Comparison of ENCODE assay signal across 9 cellular contexts in the genomic region with DNA sequence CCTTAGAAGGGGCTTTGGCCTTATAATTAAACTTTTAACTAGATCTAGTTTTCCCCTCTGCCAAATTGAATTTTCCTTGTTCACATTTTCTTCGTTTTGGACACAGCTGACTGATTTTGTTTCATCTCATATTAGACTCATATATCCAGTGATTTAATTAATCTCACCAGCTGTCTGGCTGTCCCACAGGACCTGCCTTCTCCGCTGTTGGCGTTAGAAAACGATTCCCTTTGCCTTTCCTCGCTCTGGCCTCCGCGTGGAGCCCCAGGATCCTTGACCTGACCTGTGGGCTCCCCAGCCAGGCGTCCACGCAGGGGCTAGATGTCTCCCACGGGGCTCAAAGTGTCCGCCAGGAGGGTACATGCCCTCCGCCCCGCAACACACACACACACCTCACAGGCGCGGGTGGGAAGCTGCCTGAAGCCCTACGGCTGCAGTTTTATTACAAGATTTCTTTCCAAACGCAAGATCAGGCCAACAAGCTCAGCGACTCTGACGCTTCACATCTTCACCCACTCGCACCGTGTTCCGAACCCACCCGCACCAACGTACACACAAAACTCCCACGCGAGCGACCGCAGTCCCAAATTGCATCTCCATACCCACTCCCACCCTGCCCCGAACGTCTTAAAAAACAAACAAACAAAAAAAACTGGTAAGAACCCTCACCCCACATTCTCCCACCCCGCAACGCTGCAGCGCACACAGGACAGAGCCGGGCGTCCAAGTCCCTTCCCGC. TPM values are rescaled to one million over a fixed set of nuclear protein-coding genes. Genes with fewer than 3 reads are reported as not detected.
DNase-seq lines count a peak whose midpoint lies in the region; ATAC-seq, FAIRE-seq and TF ChIP-seq lines count a peak whose summit lies in the region.
"Had no signal": no experiment of that assay in that cellular context is flagged by ENCODE, and none has a peak within 500 bp of the region (broad histone marks: within the 10 kb centered on the region; RNA-seq: fewer than 3 reads in every experiment).

No MANE protein-coding gene starts in this region.

- BruUV-seq in Caco-2 (replicated peaks; lab: Mats Ljungman, UMichigan), result no TSS peak

- H3K9me3 ChIP-seq in Caco-2, result no peaks in the 10 kb centered on the region
- H3K9me3 ChIP-seq in H1 (ENCODE audit: insufficient read depth in 2 of 2, low read depth in 1 of 2, low read length in 1 of 2), result no peaks in the 10 kb centered on the region

- peak overlapping the region; percentile 25 for H3K4ac ChIP-seq in H1 (replicated peaks; ENCODE audit: insufficient read length, low read depth, low read length)

- TF ChIP-seq POLR2A in H1 (IDR thresholded peaks at IDR 0.05; ENCODE audit: control extremely low read depth in 1 of 2, low read depth in 2 of 2, low read length in 2 of 2), result no peak

- peak overlapping the region; percentile 65; the same call in 1 of the 2 replicates for H2AK5ac ChIP-seq in H1 (ENCODE audit: low read depth, low read length)

- TF ChIP-seq EP300 in H1 (IDR thresholded peaks at IDR 0.05; ENCODE audit: borderline replicate concordance in 1 of 2, low read depth in 2 of 2, low read length in 2 of 2), result no peak

- 0 out of 2 replicates have a peak overlapping the region, but pooled peaks have one; percentile 21 for H2BK5ac ChIP-seq in H1 (ENCODE audit: low read depth, low read length)

- H2AFZ ChIP-seq in H1 (ENCODE audit: low read length), result no peak overlapping the region; the same call in 1 of the 2 replicates

- peaks cover 33% of the 10 kb centered on the region for H3K27me3 Mint-ChIP-seq in Caco-2 (ENCODE audit: insufficient read depth, unreplicated experiment)

- H2BK15ac ChIP-seq in H1 (ENCODE audit: low read length), result peak overlapping the region; percentile 97; the same call in 1 of the 2 replicates

- peaks cover 6% of the 10 kb centered on the region for H3K27me3 ChIP-seq in Caco-2 (replicated peaks; ENCODE audit: control insufficient read depth, insufficient read depth, low read length)
- peaks cover 8 to 21% (median 21%) of the 10 kb centered on the region in 4 experiments for H3K27me3 ChIP-seq in H1 (replicated peaks in 1 of 4; ENCODE audit: control insufficient read depth in 3 of 4, extremely low read depth in 1 of 4, insufficient read depth in 3 of 4, low read length in 3 of 4)

- H3K23me2 ChIP-seq in H1 (ENCODE audit: low read depth, low read length), result peaks cover 17% of the 10 kb centered on the region

- no peak overlapping the region for H4K8ac ChIP-seq in H1 (ENCODE audit: extremely low read depth, insufficient read depth, low read length)

- H3K79me2 ChIP-seq in H1 (ENCODE audit: control insufficient read depth in 1 of 2, insufficient read depth in 2 of 2, low read length in 2 of 2), result no peaks in the 10 kb centered on the region

- DNase-seq in Caco-2 (no peak), NCI-H1694 treated with DMSO at 0.1 percent for 48 hours (lab: John Stamatoyannopoulos, UW) (peak; percentile 83), H1 (ENCODE audit: low read depth in 1 of 2, low spot score in 2 of 2) (peak in 1 of 2 experiments; percentile 50), posterior vena cava (ENCODE audit: low spot score) (peak; percentile 62), AG20443 (ENCODE audit: low spot score) (no peak), NOMO-1 treated with dmso at 0.1 percent for 144 hours (lab: John Stamatoyannopoulos, UW; ENCODE audit: unreplicated experiment) (no peak)
- no peak for DNase-seq in activated CD4-positive, alpha-beta T cell treated with anti-CD3 and anti-CD28 coated beads, Interleukin-2, amount 50 U/mL, for 1 hour

- H3K27ac Mint-ChIP-seq in Caco-2 (ENCODE audit: unreplicated experiment), result no peak overlapping the region

- H3K9me3 Mint-ChIP-seq in Caco-2 (ENCODE audit: unreplicated experiment), result no peaks in the 10 kb centered on the region

- H3K4me3 ChIP-seq in Caco-2 (ENCODE audit: low read depth, low read length) (peak overlapping the region; percentile 46), H1 (ENCODE audit: extremely low read depth in 1 of 4, insufficient read depth in 2 of 4, low read depth in 3 of 4, low read length in 4 of 4) (peak overlapping the region; percentile 53 to 70 (median 65))

- no peak overlapping the region for H3K23ac ChIP-seq in H1 (ENCODE audit: insufficient read length)

- CTCF ChIA-PET in Caco-2 (lab: Charles Lee), result interaction anchor here (1.0 kb wide), 1 partner anchor 35 kb away, joined by 3 read pairs; no protein-coding TSS in a partner anchor
- CTCF ChIA-PET in H1 (lab: Charles Lee; ENCODE audit: partially characterized antibody), result interaction anchor here (0.7 to 5.2 kb wide), 19 partner anchors 9 to 406 kb away, joined by 3 to 51 read pairs (median 5); no protein-coding TSS in a partner anchor

- peak overlapping the region; percentile 91 to 99 for H3K4me2 ChIP-seq in H1 (ENCODE audit: insufficient read depth in 1 of 2, low read depth in 2 of 2, low read length in 2 of 2)

- ATAC-seq in HG02885 (IDR thresholded peaks at IDR 0.05; ENCODE audit: poor library complexity, unreplicated experiment), result no peak

- H3K36me3 Mint-ChIP-seq in Caco-2 (ENCODE audit: insufficient read depth, unreplicated experiment), result no peaks in the 10 kb centered on the region

- H3K4me3 Mint-ChIP-seq in Caco-2 (ENCODE audit: unreplicated experiment), result peak overlapping the region; percentile 2

- 0 out of 4 replicates have a peak, but pooled peaks of 1 of the 2 experiments have one; percentile 4 for TF ChIP-seq RAD21 in H1 (IDR thresholded peaks at IDR 0.05 in 1 of 2, conservative IDR thresholded peaks at IDR 0.05 in 1 of 2; ENCODE audit: low read depth in 2 of 2, low read length in 2 of 2)

- peak overlapping the region; percentile 75; the same call in 1 of the 2 replicates for H2BK12ac ChIP-seq in H1 (ENCODE audit: low read depth, low read length)

- no peak overlapping the region for H3K56ac ChIP-seq in H1 (replicated peaks; ENCODE audit: insufficient read length, low read depth, low read length)

- FAIRE-seq in H1 (lab: Jason Lieb, UNC), result no peak

- H2BK20ac ChIP-seq in H1 (ENCODE audit: low read length), result peak overlapping the region; percentile 34; the same call in 1 of the 2 replicates

- H3K4me1 ChIP-seq in Caco-2 (peaks cover 8% of the 10 kb centered on the region; the same call in 1 of the 2 replicates), H1 (replicated peaks in 1 of 4; ENCODE audit: control insufficient read depth in 3 of 4, insufficient read depth in 4 of 4, low read length in 3 of 4) (peaks cover 8 to 18% (median 13%) of the 10 kb centered on the region in 4 experiments)

- H4K91ac ChIP-seq in H1 (replicated peaks; ENCODE audit: insufficient read length, low read length), result peak overlapping the region; percentile 72

- no peaks in the 10 kb centered on the region for H3K79me1 ChIP-seq in H1 (ENCODE audit: low read depth, low read length)

- no peak overlapping the region for H3K14ac ChIP-seq in H1 (ENCODE audit: insufficient read length)

- no peaks in the 10 kb centered on the region for H4K20me1 ChIP-seq in H1 (replicated peaks in 1 of 2; ENCODE audit: control insufficient read depth in 1 of 2, insufficient read depth in 2 of 2, low read length in 2 of 2)

- H3K27ac ChIP-seq in H1 (ENCODE audit: low read depth, low read length), result no peak overlapping the region

- H3K36me3 ChIP-seq in Caco-2 (ENCODE audit: control insufficient read depth, insufficient read depth, low read length) (no peaks in the 10 kb centered on the region), H1 (ENCODE audit: control insufficient read depth in 2 of 4, insufficient read depth in 4 of 4, low read length in 3 of 4) (no peaks in the 10 kb centered on the region)

- H3K18ac ChIP-seq in H1 (ENCODE audit: extremely low read depth, low read length), result peak overlapping the region; percentile 90

- 10% methylated on average over 34 of the region's 36 CpGs; no CpG with 5 or more reads in 1 of the 2 experiments for WGBS in H1 (ENCODE audit: extremely low coverage in 1 of 2, insufficient coverage in 1 of 2, insufficient read length in 1 of 2, insufficient replicate concordance in 2 of 2, low coverage in 1 of 2, low lambda C conversion rate in 2 of 2, missing lambda C conversion rate in 1 of 2), 2 experiments

- POLR2A ChIA-PET in Caco-2 (lab: Charles Lee) (interaction anchor here (0.6 kb wide), 1 partner anchor 9 kb away, joined by 4 read pairs; no protein-coding TSS in a partner anchor), H1 (lab: Charles Lee; ENCODE audit: partially characterized antibody) (interaction anchor here (0.7 to 4.1 kb wide), 7 partner anchors 14 to 142 kb away, joined by 3 to 24 read pairs (median 4); no protein-coding TSS in a partner anchor)

- H4K5ac ChIP-seq in H1 (ENCODE audit: insufficient read length, low read depth, low read length), result no peak overlapping the region

- peak overlapping the region in 2 of 4 experiments; percentile 20 to 35; a peak in 3 of 7 replicates for H3K9ac ChIP-seq in H1 (replicated peaks in 1 of 4; ENCODE audit: extremely low read depth in 1 of 4, low read depth in 3 of 4, low read length in 3 of 4)

- intact Hi-C loops in Caco-2 (cut with micrococcal nuclease; ENCODE audit: unreplicated experiment), result no loop called here
- intact Hi-C loops in posterior vena cava (cut with DNase I), result no loop called here

- H3K4me1 Mint-ChIP-seq in Caco-2 (ENCODE audit: low read depth, unreplicated experiment), result peaks cover 6% of the 10 kb centered on the region

- H2BK120ac ChIP-seq in H1 (replicated peaks; ENCODE audit: low read depth, low read length), result peak overlapping the region; percentile 57

- TF ChIP-seq CTCF in Caco-2 (IDR thresholded peaks at IDR 0.05; ENCODE audit: insufficient read depth in 1 of 2, low read depth in 1 of 2, low read length in 1 of 2, severe bottlenecking in 1 of 2, unreplicated experiment in 1 of 2) (no peak), H1 (IDR thresholded peaks at IDR 0.05; ENCODE audit: control extremely low read depth in 1 of 3, insufficient read depth in 1 of 3, low read depth in 1 of 3, low read length in 3 of 3) (no peak)

RNA-seq across cellular contexts. Expression of a gene that starts 1.1 kb away (rescaled TPM):
- total RNA-seq in Caco-2 (2022) (not detected in 2 replicates), posterior vena cava (not detected)
- total RNA-seq in H1 (2021; fragmentation: NEBNext Ultra II Directional; extraction: Animal tissue kit (Norgen Biotek cat#: 25700)), result 5.5 and 7.2 TPM in 2 replicates
- 3.5 and 6.0 TPM in 2 replicates for polyA plus RNA-seq in H1 (2011; rRNA removed)
- 4.7 TPM for polyA plus RNA-seq in H1 (2011; cell fraction: cytosol; rRNA removed)
- 4.0 TPM for polyA plus RNA-seq in H1 (2011; cell fraction: nucleus; rRNA removed)
- 3.7 to 6.0 TPM (median 5.4 TPM) in 4 replicates for polyA plus RNA-seq in H1 (2012, experiment 1 of 2)
- 2.4 TPM for polyA plus RNA-seq in H1 (2012, experiment 2 of 2)
- polyA plus RNA-seq in H1 (2013, experiment 1 of 2), result 1.7 TPM
- 2.2 TPM for polyA plus RNA-seq in H1 (2013, experiment 2 of 2)
- 0.22 and 0.38 TPM in 2 replicates for polyA minus RNA-seq in H1 (2011; rRNA and poly(A)+ RNA removed)
- 1.8 TPM for polyA minus RNA-seq in H1 (2011; cell fraction: cytosol; rRNA and poly(A)+ RNA removed)
- 3.8 TPM for polyA minus RNA-seq in H1 (2011; cell fraction: nucleus; rRNA and poly(A)+ RNA removed)
- total RNA-seq: NCI-H460 had no signal

RNA-seq across cellular contexts. Expression of a gene that starts 55.0 kb away (rescaled TPM):
- total RNA-seq in Caco-2 (2022) (84.0 and 84.1 TPM in 2 replicates), posterior vena cava (10 to 100 TPM; 52.0 to 56.1 TPM)
- 31.7 and 36.2 TPM in 2 replicates for total RNA-seq in H1 (2021; fragmentation: NEBNext Ultra II Directional; extraction: Animal tissue kit (Norgen Biotek cat#: 25700))
- 25.8 and 28.2 TPM in 2 replicates for polyA plus RNA-seq in H1 (2011; rRNA removed)
- polyA plus RNA-seq in H1 (2011; cell fraction: cytosol; rRNA removed), result 33.5 TPM
- 34.8 TPM for polyA plus RNA-seq in H1 (2011; cell fraction: nucleus; rRNA removed)
- 25.9 to 27.6 TPM (median 26.6 TPM) in 4 replicates for polyA plus RNA-seq in H1 (2012, experiment 1 of 2)
- polyA plus RNA-seq in H1 (2012, experiment 2 of 2), result 13.7 TPM
- 19.4 TPM for polyA plus RNA-seq in H1 (2013, experiment 1 of 2)
- 19.0 TPM for polyA plus RNA-seq in H1 (2013, experiment 2 of 2)
- 57.6 and 66.2 TPM in 2 replicates for polyA minus RNA-seq in H1 (2011; rRNA and poly(A)+ RNA removed)
- polyA minus RNA-seq in H1 (2011; cell fraction: cytosol; rRNA and poly(A)+ RNA removed), result 22.8 TPM
- polyA minus RNA-seq in H1 (2011; cell fraction: nucleus; rRNA and poly(A)+ RNA removed), result 73.5 TPM

Comparison
In these comparisons a context has a peak if more than half of its experiments do, and no peak if none do; other contexts are left out.
1. DNase-seq: peak in NCI-H1694 treated with DMSO at 0.1 percent for 48 hours (single experiment) and posterior vena cava (single experiment); none in Caco-2 (0 of 2), AG20443 (single experiment), activated CD4-positive, alpha-beta T cell treated with anti-CD3 and anti-CD28 coated beads, Interleukin-2, amount 50 U/mL, for 1 hour (single experiment) and NOMO-1 treated with dmso at 0.1 percent for 144 hours (single experiment).